ENCODE assay signal across 9 cellular contexts in the genomic region with DNA sequence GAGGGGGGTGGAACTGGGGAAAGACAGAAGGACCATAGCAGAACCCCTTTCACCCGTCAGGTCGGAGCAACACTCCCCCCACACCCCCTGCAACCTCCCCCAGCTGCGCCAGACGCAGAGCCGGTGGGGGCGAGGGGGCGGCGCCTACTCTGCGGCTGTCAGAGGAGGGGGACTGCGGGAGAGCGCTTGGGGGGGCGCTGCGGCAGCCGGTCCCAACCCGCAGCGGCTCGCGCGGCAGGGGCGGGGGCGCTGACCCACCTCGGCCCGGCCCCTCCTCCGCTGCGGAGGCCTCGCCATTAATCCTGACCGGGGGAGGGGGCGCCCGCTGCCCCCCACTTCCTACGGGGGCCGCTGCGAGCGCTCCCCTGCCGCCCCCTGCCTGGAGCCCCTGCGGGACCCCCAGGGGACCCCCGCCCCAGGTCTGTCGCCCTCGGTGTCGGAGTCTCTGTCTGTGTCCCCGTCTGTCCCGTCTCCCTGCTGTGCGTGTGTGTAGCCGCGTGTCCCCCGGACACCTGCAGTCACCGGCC. TPM values are rescaled to one million over a fixed set of nuclear protein-coding genes. Genes with fewer than 3 reads are reported as not detected.
DNase-seq lines count a peak whose midpoint lies in the region; ATAC-seq, FAIRE-seq and TF ChIP-seq lines count a peak whose summit lies in the region.
"Had no signal": no experiment of that assay in that cellular context is flagged by ENCODE, and none has a peak within 500 bp of the region (broad histone marks: within the 10 kb centered on the region; RNA-seq: fewer than 3 reads in every experiment).

No MANE protein-coding gene starts in this region.

- H3K4me1 Mint-ChIP-seq in activated CD4-positive, alpha-beta T cell treated with anti-CD3 and anti-CD28 coated beads, Interleukin-2, amount 10 ng/mL, durations not matched to agents 24 days and 14 days, result peaks cover 25% of the 10 kb centered on the region

- H3K27ac ChIP-seq in HepG2 (ENCODE audit: extremely low read length, insufficient read depth, low read length) (no peak overlapping the region), testis (peak overlapping the region; percentile 31 to 97)

- H3K9me3 ChIP-seq in adipocyte (ENCODE audit: control insufficient read depth, low read length), result no peaks in the 10 kb centered on the region
- H3K9me3 ChIP-seq in HepG2 (ENCODE audit: low read length), result no peaks in the 10 kb centered on the region
- H3K9me3 ChIP-seq in testis, result no peaks in the 10 kb centered on the region

- in situ Hi-C loops in HepG2 (cut with HindIII; ENCODE audit: extremely low pct_ligation_motif_present, low pct_unique_long_range_greater_than_20kb), result no loop called here

- peak; percentile 30 for ATAC-seq in HepG2

- no peaks in the 10 kb centered on the region for H3K27me3 ChIP-seq in adipocyte (replicated peaks; ENCODE audit: control insufficient read depth, insufficient read depth, low read length)
- peaks cover 3 to 9% of the 10 kb centered on the region in 2 experiments; a peak in 4 of 5 replicates for H3K27me3 ChIP-seq in HepG2 (ENCODE audit: control insufficient read depth in 1 of 2, insufficient read depth in 2 of 2, low read length in 2 of 2)
- H3K27me3 ChIP-seq in testis, result no peaks in the 10 kb centered on the region

- no peaks in the 10 kb centered on the region for H3K9me3 Mint-ChIP-seq in activated CD4-positive, alpha-beta T cell treated with anti-CD3 and anti-CD28 coated beads, Interleukin-2, amount 10 ng/mL, durations not matched to agents 24 days and 14 days

- no peak for TF ChIP-seq RAD21 in HepG2 (CRISPR knock-in tag; IDR thresholded peaks at IDR 0.05)

- 0 out of 2 replicates have a peak, but pooled peaks have one; percentile 12 for TF ChIP-seq CTCF in HepG2 (CRISPR knock-in tag; IDR thresholded peaks at IDR 0.05)
- TF ChIP-seq CTCF in testis (IDR thresholded peaks at IDR 0.05), result no peak

- H3K4me2 ChIP-seq in HepG2 (ENCODE audit: low read depth, low read length), result peak overlapping the region; percentile 87

- no TSS peak for BruUV-seq in HepG2 (replicated peaks; lab: Mats Ljungman, UMichigan)

- POLR2A ChIA-PET in HepG2 (lab: Yijun Ruan, JAX), result no interaction called here

- H3K36me3 ChIP-seq in adipocyte (ENCODE audit: control insufficient read depth, insufficient read depth, low read length, severe bottlenecking) (no peaks in the 10 kb centered on the region), HepG2 (replicated peaks in 1 of 2; ENCODE audit: control insufficient read depth in 1 of 2, insufficient read depth in 2 of 2, low read length in 2 of 2) (no peaks in the 10 kb centered on the region), testis (ENCODE audit: low read depth, missing control alignments) (no peaks in the 10 kb centered on the region)

- H3K9ac ChIP-seq in adipocyte (ENCODE audit: low read length), result peak overlapping the region; percentile 87
- peak overlapping the region; percentile 56; the same call in 1 of the 2 replicates for H3K9ac ChIP-seq in HepG2 (ENCODE audit: insufficient read depth, low read depth, low read length)

- FAIRE-seq in HepG2 (lab: Jason Lieb, UNC), result no peak

- 0% methylated on average over 2 of the region's 46 CpGs for WGBS in HepG2 (ENCODE audit: low lambda C conversion rate)
- WGBS in testis, 2 donors, result 0% methylated on average over 9 to 13 of the region's 46 CpGs

- H3K36me3 Mint-ChIP-seq in activated CD4-positive, alpha-beta T cell treated with anti-CD3 and anti-CD28 coated beads, Interleukin-2, amount 10 ng/mL, durations not matched to agents 24 days and 14 days (ENCODE audit: low read depth), result no peaks in the 10 kb centered on the region

- H3K79me2 ChIP-seq in HepG2 (ENCODE audit: insufficient read depth, low read length), result peaks cover 4% of the 10 kb centered on the region

- TF ChIP-seq POLR2A in HepG2 (IDR thresholded peaks at IDR 0.05; ENCODE audit: insufficient read depth in 1 of 2, low read depth in 2 of 2, low read length in 2 of 2), result no peak
- no peak for TF ChIP-seq POLR2A in testis (IDR thresholded peaks at IDR 0.05)

- no peak overlapping the region for H2AFZ ChIP-seq in HepG2 (ENCODE audit: low read length)

- no peaks in the 10 kb centered on the region for H4K20me1 ChIP-seq in HepG2 (ENCODE audit: insufficient read depth, low read length)

- intact Hi-C loops in activated CD4-positive, alpha-beta T cell treated with anti-CD3 and anti-CD28 coated beads, Interleukin-2, amount 10 ng/mL, durations not matched to agents 24 days and 14 days (cut with micrococcal nuclease), result no loop called here
- intact Hi-C loops in HepG2 (cut with micrococcal nuclease; ENCODE audit: unreplicated experiment), result no loop called here
- intact Hi-C loops in testis (cut with DNase I; ENCODE audit: low total_unique reads), result no loop called here

- CTCF ChIA-PET in HepG2 (lab: Yijun Ruan, JAX; ENCODE audit: low intra/inter-chr PET ratio, low total read pairs), result no interaction called here

- H3K4me1 ChIP-seq in adipocyte (ENCODE audit: control insufficient read depth, insufficient read depth, low read length) (peaks cover 13% of the 10 kb centered on the region), HepG2 (ENCODE audit: insufficient read depth, low read length) (peaks cover 41% of the 10 kb centered on the region), testis (peaks cover 17% of the 10 kb centered on the region)

- H3K4me3 ChIP-seq in adipocyte (ENCODE audit: low read length), result peak overlapping the region; percentile 83
- H3K4me3 ChIP-seq in HepG2 (replicated peaks in 1 of 3; ENCODE audit: insufficient read depth in 1 of 3, low read depth in 2 of 3, low read length in 3 of 3), result peak overlapping the region; percentile 66 to 80 (median 68)
- peak overlapping the region; percentile 70 to 93 for H3K4me3 ChIP-seq in testis

- TF ChIP-seq EP300 in HepG2 (IDR thresholded peaks at IDR 0.05; ENCODE audit: low read depth in 2 of 2, low read length in 2 of 2), result no peak
- no peak for TF ChIP-seq EP300 in HepG2 (CRISPR knock-in tag; IDR thresholded peaks at IDR 0.05; ENCODE audit: borderline replicate concordance)

- H3K27ac Mint-ChIP-seq in activated CD4-positive, alpha-beta T cell treated with anti-CD3 and anti-CD28 coated beads, Interleukin-2, amount 10 ng/mL, durations not matched to agents 24 days and 14 days, result peak overlapping the region; percentile 78

- H3K27me3 Mint-ChIP-seq in activated CD4-positive, alpha-beta T cell treated with anti-CD3 and anti-CD28 coated beads, Interleukin-2, amount 10 ng/mL, durations not matched to agents 24 days and 14 days, result peaks cover 35% of the 10 kb centered on the region

- DNase-seq in activated CD4-positive, alpha-beta T cell treated with anti-CD3 and anti-CD28 coated beads, Interleukin-2, amount 10 ng/mL, durations not matched to agents 24 days and 14 days, result no peak
- no peak for DNase-seq in activated CD4-positive, alpha-beta T cell treated with anti-CD3 and anti-CD28 coated beads for 1 hour
- no peak for DNase-seq in adipocyte (ENCODE audit: low read depth)
- no peak for DNase-seq in HepG2 (ENCODE audit: low spot score)
- no peak for DNase-seq in testis
- no peak for DNase-seq in cerebellar nuclear complex (lab: John Stamatoyannopoulos, UW)
- DNase-seq in NCI-H1436 (lab: John Stamatoyannopoulos, UW), result no peak
- DNase-seq in DMS53 treated with DMSO at 0.1 percent for 48 hours (lab: John Stamatoyannopoulos, UW; ENCODE audit: unreplicated experiment), result no peak
- DNase-seq: NCI-H2171 had no signal

- H3K4me3 Mint-ChIP-seq in activated CD4-positive, alpha-beta T cell treated with anti-CD3 and anti-CD28 coated beads, Interleukin-2, amount 10 ng/mL, durations not matched to agents 24 days and 14 days, result peak overlapping the region; percentile 83

TF ChIP-seq in HepG2, 621 proteins besides CTCF, POLR2A, EP300 and RAD21 (continues in another document):
- TF ChIP-seq ARID2 (CRISPR knock-in tag; IDR thresholded peaks at IDR 0.05; ENCODE audit: borderline replicate concordance), result no peak

RNA-seq across cellular contexts. Expression of a gene that starts 7.9 kb away (rescaled TPM):
- 16.9 and 19.8 TPM in 2 replicates for total RNA-seq in activated CD4-positive, alpha-beta T cell treated with anti-CD3 and anti-CD28 coated beads, Interleukin-2, amount 10 ng/mL, durations not matched to agents 24 days and 14 days
- total RNA-seq in HepG2 (2016; rRNA removed; fragmentation: Illumina TruSeq; extraction: Trizol) (2.5 and 2.9 TPM in 2 replicates), testis (100 to 1,000 TPM; 113 to 127 TPM)
- 2.9 and 3.0 TPM in 2 replicates for total RNA-seq in HepG2 (2016; cell fraction: cytosol; rRNA removed; fragmentation: Illumina TruSeq; extraction: Trizol; ENCODE audit: low read depth)
- total RNA-seq in HepG2 (2016; cell fraction: insoluble cytoplasmic fraction; rRNA removed; fragmentation: Illumina TruSeq; extraction: Trizol), result 3.0 and 3.2 TPM in 2 replicates
- total RNA-seq in HepG2 (2016; cell fraction: membrane; rRNA removed; fragmentation: Illumina TruSeq; extraction: Trizol), result 2.5 and 2.9 TPM in 2 replicates
- 3.8 and 5.6 TPM in 2 replicates for total RNA-seq in HepG2 (2016; cell fraction: nucleus; rRNA removed; fragmentation: Illumina TruSeq; extraction: Trizol)
- polyA plus RNA-seq in HepG2 (2011; rRNA removed) (1.3 and 1.6 TPM in 2 replicates), testis (ENCODE audit: insufficient read depth, low read depth, low replicate concordance) (56.5 TPM)
- 0.71 and 0.79 TPM in 2 replicates for polyA plus RNA-seq in HepG2 (2011; cell fraction: cytosol; rRNA removed)
- 5.1 and 8.1 TPM in 2 replicates for polyA plus RNA-seq in HepG2 (2011; cell fraction: nucleus; rRNA removed)
- 5.9 and 8.4 TPM in 2 replicates for polyA plus RNA-seq in HepG2 (2012)
- 1.1 and 1.4 TPM in 2 replicates for polyA plus RNA-seq in HepG2 (2016; cell fraction: cytosol; fragmentation: Illumina TruSeq; extraction: Trizol; ENCODE audit: low read depth)
- 8.2 and 9.6 TPM in 2 replicates for polyA plus RNA-seq in HepG2 (2016; cell fraction: insoluble cytoplasmic fraction; fragmentation: Illumina TruSeq; extraction: Trizol; ENCODE audit: low read depth)
- polyA plus RNA-seq in HepG2 (2016; cell fraction: membrane; fragmentation: Illumina TruSeq; extraction: Trizol; ENCODE audit: low read depth), result 4.6 and 4.8 TPM in 2 replicates
- polyA plus RNA-seq in HepG2 (2016; cell fraction: nucleus; fragmentation: Illumina TruSeq; extraction: Trizol; ENCODE audit: insufficient read depth, low read depth), result 7.4 and 9.8 TPM in 2 replicates
- 5.3 and 16.7 TPM in 2 replicates for polyA minus RNA-seq in HepG2 (2011; rRNA and poly(A)+ RNA removed; ENCODE audit: low replicate concordance)
- 5.2 and 5.4 TPM in 2 replicates for polyA minus RNA-seq in HepG2 (2011; cell fraction: cytosol; rRNA and poly(A)+ RNA removed)
- 5.1 and 5.3 TPM in 2 replicates for polyA minus RNA-seq in HepG2 (2011; cell fraction: nucleus; rRNA and poly(A)+ RNA removed)
